In the genomic region with DNA sequence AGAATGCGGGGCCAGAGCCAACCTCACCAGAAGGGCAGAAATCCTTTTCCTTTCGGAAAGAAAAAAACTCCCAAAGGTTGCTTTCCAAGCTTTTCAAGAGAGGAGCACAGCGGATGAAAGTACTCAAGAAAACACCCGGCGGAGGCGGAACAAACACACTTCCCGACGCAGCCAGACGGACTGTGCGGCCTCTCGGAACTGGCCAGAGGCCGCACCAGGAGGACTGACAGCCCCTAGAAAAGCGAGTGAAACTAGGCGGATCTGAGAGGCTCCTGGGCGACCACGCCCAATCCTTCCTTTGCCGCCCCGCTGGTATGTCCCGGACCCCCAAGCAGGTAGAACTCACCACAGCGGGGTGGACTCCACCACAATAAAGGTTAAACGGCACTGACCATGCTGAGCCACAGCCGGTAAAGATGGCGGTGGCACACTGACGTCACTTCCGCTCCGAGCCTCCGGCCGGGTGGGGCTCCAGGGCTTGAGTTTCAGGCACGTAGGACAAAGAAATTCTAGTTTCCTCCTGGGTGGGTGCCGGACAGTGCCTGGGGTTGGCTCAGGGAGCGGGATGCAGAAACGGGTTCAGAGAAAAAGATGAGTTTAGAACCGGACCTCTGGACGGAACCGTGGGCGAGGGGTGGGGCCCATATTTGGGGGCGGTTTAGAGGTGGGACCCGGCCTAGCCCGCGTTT, we compare ENCODE assay signal across 8 cellular contexts. TPM values are rescaled to one million over a fixed set of nuclear protein-coding genes. Genes with fewer than 3 reads are reported as not detected.
DNase-seq lines count a peak whose midpoint lies in the region; ATAC-seq and TF ChIP-seq lines count a peak whose summit lies in the region.

A gene (minus strand): TSS at position 432 of the 689 bp plus-strand sequence. CDS start 14,356 bp downstream, outside the sequence.

- peak within 1 kb of the TSS; percentile 97 for H3K27ac Mint-ChIP-seq in activated CD4-positive, alpha-beta T cell treated with anti-CD3 and anti-CD28 coated beads, Interleukin-2, amount 10 ng/mL, durations not matched to agents 24 days and 14 days

- peak within 1 kb of the TSS; percentile 79 for H3K4me3 ChIP-seq in coronary artery

- peak; percentile 89 for DNase-seq in A172 (ENCODE audit: low spot score)
- DNase-seq in NCI-H460 (ENCODE audit: extremely low read depth, low read depth), result peak; percentile 72
- DNase-seq in activated CD4-positive, alpha-beta T cell treated with anti-CD3 and anti-CD28 coated beads, Interleukin-2, amount 10 ng/mL, durations not matched to agents 24 days and 14 days, result peak; percentile 91
- DNase-seq in coronary artery (ENCODE audit: low spot score), result peak; percentile 92
- peak; percentile 88 for DNase-seq in left lobe of liver (ENCODE audit: low spot score)
- DNase-seq in stimulated activated CD4-positive, alpha-beta T cell treated with anti-CD3 and anti-CD28 coated beads, Interleukin-2, amount 100 ng/mL, for 48 hours, result peak; percentile 77

- H3K36me3 Mint-ChIP-seq in activated CD4-positive, alpha-beta T cell treated with anti-CD3 and anti-CD28 coated beads, Interleukin-2, amount 10 ng/mL, durations not matched to agents 24 days and 14 days (ENCODE audit: low read depth), result peaks cover 44% of the 10 kb centered on the region

- peak within 1 kb of the TSS; percentile 83 to 96 for H3K27ac ChIP-seq in coronary artery

- peaks cover 26% of the 10 kb centered on the region for H3K9me3 Mint-ChIP-seq in activated CD4-positive, alpha-beta T cell treated with anti-CD3 and anti-CD28 coated beads, Interleukin-2, amount 10 ng/mL, durations not matched to agents 24 days and 14 days

- ATAC-seq in GM18517 (IDR thresholded peaks at IDR 0.05; ENCODE audit: unreplicated experiment) (peak; percentile 76), HG03159 (IDR thresholded peaks at IDR 0.05; ENCODE audit: unreplicated experiment) (peak; percentile 86), left lobe of liver (peak; percentile 98)

- peaks cover 8% of the 10 kb centered on the region for H3K4me1 Mint-ChIP-seq in activated CD4-positive, alpha-beta T cell treated with anti-CD3 and anti-CD28 coated beads, Interleukin-2, amount 10 ng/mL, durations not matched to agents 24 days and 14 days

- intact Hi-C loops in activated CD4-positive, alpha-beta T cell treated with anti-CD3 and anti-CD28 coated beads, Interleukin-2, amount 10 ng/mL, durations not matched to agents 24 days and 14 days (cut with micrococcal nuclease), result loop anchor here (10.0 kb wide), 1 partner anchor 90 kb away; a partner anchor contains a TSS

- H3K4me3 Mint-ChIP-seq in activated CD4-positive, alpha-beta T cell treated with anti-CD3 and anti-CD28 coated beads, Interleukin-2, amount 10 ng/mL, durations not matched to agents 24 days and 14 days, result peak within 1 kb of the TSS; percentile 92

- TF ChIP-seq CTCF in coronary artery (IDR thresholded peaks at IDR 0.05), result no peak

- peaks cover 2% of the 10 kb centered on the region for H3K27me3 Mint-ChIP-seq in activated CD4-positive, alpha-beta T cell treated with anti-CD3 and anti-CD28 coated beads, Interleukin-2, amount 10 ng/mL, durations not matched to agents 24 days and 14 days

RNA-seq across cellular contexts. Expression of the gene that starts here (rescaled TPM):
- 36.3 and 47.7 TPM in 2 replicates for total RNA-seq in A172 (2014; rRNA removed; shearing (Covaris generic))
- total RNA-seq in NCI-H460 (2014; rRNA removed; shearing (Covaris generic)), result 30.3 and 33.7 TPM in 2 replicates
- polyA plus RNA-seq in NCI-H460 (2014; cell fraction: nucleus; rRNA removed), result 14.1 and 23.4 TPM in 2 replicates
- 15.9 and 16.9 TPM in 2 replicates for total RNA-seq in activated CD4-positive, alpha-beta T cell treated with anti-CD3 and anti-CD28 coated beads, Interleukin-2, amount 10 ng/mL, durations not matched to agents 24 days and 14 days
- 10.1 TPM for total RNA-seq in left lobe of liver

Comparison
In these comparisons a context has a peak if more than half of its experiments do, and no peak if none do; other contexts are left out.
1. Peak in every context shown above with its lines: DNase-seq, ATAC-seq, H3K4me3 ChIP-seq and H3K27ac ChIP-seq.